ENCODE assay signal across 1 cellular context in the genomic region with DNA sequence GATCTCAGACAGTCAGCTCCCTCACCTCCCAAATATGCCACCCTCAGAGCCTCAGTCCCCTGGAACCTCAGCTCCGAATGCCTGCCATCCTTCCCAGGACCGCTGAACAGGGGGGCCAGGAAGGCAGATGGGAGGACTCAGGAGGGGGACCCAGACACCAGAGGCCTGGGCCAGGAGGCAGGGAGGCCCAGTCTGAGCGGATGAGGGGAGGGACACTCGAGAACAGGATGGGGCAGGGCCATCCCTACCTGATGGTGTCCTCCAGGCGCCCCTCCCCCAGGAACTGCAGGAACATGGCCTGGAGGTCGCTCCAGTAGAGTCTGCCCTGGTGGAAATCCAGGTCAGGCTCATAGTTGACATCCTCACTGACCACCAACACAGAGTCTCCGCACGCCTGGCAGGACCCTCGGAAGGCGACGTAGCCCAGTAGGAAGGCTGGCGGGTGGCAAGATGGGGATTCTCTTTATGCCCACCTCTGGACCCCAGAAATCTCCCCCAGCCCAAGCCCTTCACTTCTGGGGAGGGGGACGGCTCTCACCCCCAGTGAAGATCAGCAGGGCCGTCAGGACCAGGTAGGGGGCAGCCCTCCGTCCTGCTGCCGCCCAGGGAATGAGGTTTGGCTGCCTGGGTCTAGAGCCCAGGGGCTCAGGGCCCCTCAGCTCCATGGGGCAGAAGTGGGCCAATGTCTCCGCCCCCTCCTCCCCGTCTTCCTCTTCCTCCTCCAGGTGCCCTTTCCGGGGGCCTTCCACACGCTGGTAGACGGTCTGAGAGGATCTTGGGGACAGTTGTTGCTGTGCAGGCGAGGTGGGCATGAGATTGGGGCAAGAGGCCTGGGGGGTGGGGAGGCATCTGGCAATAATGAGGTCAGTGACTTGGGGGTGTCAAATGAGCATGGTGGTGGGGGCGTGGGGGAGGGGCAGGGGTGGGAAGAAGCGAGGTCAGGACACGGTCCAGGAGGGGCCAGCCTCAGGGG.
TF ChIP-seq lines count a peak whose summit lies in the region.

No MANE protein-coding gene starts in this region.

TF ChIP-seq in K562, 482 proteins besides CTCF, POLR2A, EP300 and RAD21 (continued from another document and continues in another):
- TF ChIP-seq, protein P1, sequence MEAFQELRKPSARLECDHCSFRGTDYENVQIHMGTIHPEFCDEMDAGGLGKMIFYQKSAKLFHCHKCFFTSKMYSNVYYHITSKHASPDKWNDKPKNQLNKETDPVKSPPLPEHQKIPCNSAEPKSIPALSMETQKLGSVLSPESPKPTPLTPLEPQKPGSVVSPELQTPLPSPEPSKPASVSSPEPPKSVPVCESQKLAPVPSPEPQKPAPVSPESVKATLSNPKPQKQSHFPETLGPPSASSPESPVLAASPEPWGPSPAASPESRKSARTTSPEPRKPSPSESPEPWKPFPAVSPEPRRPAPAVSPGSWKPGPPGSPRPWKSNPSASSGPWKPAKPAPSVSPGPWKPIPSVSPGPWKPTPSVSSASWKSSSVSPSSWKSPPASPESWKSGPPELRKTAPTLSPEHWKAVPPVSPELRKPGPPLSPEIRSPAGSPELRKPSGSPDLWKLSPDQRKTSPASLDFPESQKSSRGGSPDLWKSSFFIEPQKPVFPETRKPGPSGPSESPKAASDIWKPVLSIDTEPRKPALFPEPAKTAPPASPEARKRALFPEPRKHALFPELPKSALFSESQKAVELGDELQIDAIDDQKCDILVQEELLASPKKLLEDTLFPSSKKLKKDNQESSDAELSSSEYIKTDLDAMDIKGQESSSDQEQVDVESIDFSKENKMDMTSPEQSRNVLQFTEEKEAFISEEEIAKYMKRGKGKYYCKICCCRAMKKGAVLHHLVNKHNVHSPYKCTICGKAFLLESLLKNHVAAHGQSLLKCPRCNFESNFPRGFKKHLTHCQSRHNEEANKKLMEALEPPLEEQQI (IDR thresholded peaks at IDR 0.05), result no peak
- TF ChIP-seq ASH1L (IDR thresholded peaks at IDR 0.05; ENCODE audit: borderline replicate concordance, low read depth, partially characterized antibody) (no peak), ZNF444 (CRISPR knock-in tag; IDR thresholded peaks at IDR 0.05) (no peak), DPF2 (IDR thresholded peaks at IDR 0.05) (no peak), KDM2B (CRISPR knock-in tag; IDR thresholded peaks at IDR 0.05) (no peak), SRSF7 (optimal IDR thresholded peaks at IDR 0.05; ENCODE audit: low read depth, low read length) (no peak), ZNF212 (CRISPR knock-in tag; IDR thresholded peaks at IDR 0.05) (no peak), ZNF311 (CRISPR knock-in tag; IDR thresholded peaks at IDR 0.05) (0 out of 2 replicates have a peak, but pooled peaks have one; percentile 24), GABPA (tag; conservative IDR thresholded peaks at IDR 0.05; ENCODE audit: low read depth) (peak; percentile 67), RBM25 (IDR thresholded peaks at IDR 0.05; ENCODE audit: low read depth, low read length, severe bottlenecking) (no peak), MYC (IDR thresholded peaks at IDR 0.05; ENCODE audit: low read depth, low read length) (no peak), MYC (CRISPR knock-in tag; IDR thresholded peaks at IDR 0.05; ENCODE audit: borderline replicate concordance, low read depth) (no peak; the same call in 1 of the 2 replicates), U2AF2 (optimal IDR thresholded peaks at IDR 0.05; ENCODE audit: low read depth, low read length) (no peak), RFX5 (IDR thresholded peaks at IDR 0.05; ENCODE audit: low read depth, low read length) (no peak), BACH1 (tag; IDR thresholded peaks at IDR 0.05) (no peak), KLF10 (CRISPR knock-in tag; IDR thresholded peaks at IDR 0.05) (no peak), NR2F6 (CRISPR knock-in tag; IDR thresholded peaks at IDR 0.05) (no peak), ZNF431 (CRISPR knock-in tag; IDR thresholded peaks at IDR 0.05) (no peak), HDGF (IDR thresholded peaks at IDR 0.05) (0 out of 2 replicates have a peak, but pooled peaks have one; percentile 29), ZNF143 (CRISPR knock-in tag; IDR thresholded peaks at IDR 0.05) (no peak), ZNF239 (CRISPR knock-in tag; IDR thresholded peaks at IDR 0.05) (no peak), DDX20 (tag; IDR thresholded peaks at IDR 0.05; ENCODE audit: low read depth) (no peak), SMARCA5 (IDR thresholded peaks at IDR 0.05) (peak; percentile 37; the same call in 1 of the 2 replicates), ZNF324 (CRISPR knock-in tag; IDR thresholded peaks at IDR 0.05) (no peak), TCF7L2 (IDR thresholded peaks at IDR 0.05; ENCODE audit: low read depth, low read length) (no peak), NEUROD1 (IDR thresholded peaks at IDR 0.05; ENCODE audit: borderline replicate concordance, low read depth, low read length, partially characterized antibody) (no peak), SNRNP70 (optimal IDR thresholded peaks at IDR 0.05; ENCODE audit: low read depth, low read length) (no peak), CREM (IDR thresholded peaks at IDR 0.05; ENCODE audit: low read depth) (0 out of 2 replicates have a peak, but pooled peaks have one; percentile 1), MEIS2 (IDR thresholded peaks at IDR 0.05; ENCODE audit: partially characterized antibody) (no peak), HNRNPLL (IDR thresholded peaks at IDR 0.05; ENCODE audit: low read depth, low read length, poor library complexity, severe bottlenecking) (no peak), CBX5 (IDR thresholded peaks at IDR 0.05; ENCODE audit: borderline replicate concordance, low read depth) (no peak), NFE2L1 (tag; IDR thresholded peaks at IDR 0.05; ENCODE audit: borderline replicate concordance, low read depth) (no peak), ILF3 (IDR thresholded peaks at IDR 0.05; ENCODE audit: borderline replicate concordance) (no peak)
- TF ChIP-seq, protein P2, sequence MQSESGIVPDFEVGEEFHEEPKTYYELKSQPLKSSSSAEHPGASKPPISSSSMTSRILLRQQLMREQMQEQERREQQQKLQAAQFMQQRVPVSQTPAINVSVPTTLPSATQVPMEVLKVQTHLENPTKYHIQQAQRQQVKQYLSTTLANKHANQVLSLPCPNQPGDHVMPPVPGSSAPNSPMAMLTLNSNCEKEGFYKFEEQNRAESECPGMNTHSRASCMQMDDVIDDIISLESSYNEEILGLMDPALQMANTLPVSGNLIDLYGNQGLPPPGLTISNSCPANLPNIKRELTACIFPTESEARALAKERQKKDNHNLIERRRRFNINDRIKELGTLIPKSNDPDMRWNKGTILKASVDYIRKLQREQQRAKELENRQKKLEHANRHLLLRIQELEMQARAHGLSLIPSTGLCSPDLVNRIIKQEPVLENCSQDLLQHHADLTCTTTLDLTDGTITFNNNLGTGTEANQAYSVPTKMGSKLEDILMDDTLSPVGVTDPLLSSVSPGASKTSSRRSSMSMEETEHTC (IDR thresholded peaks at IDR 0.05), result no peak
- TF ChIP-seq, protein P3, sequence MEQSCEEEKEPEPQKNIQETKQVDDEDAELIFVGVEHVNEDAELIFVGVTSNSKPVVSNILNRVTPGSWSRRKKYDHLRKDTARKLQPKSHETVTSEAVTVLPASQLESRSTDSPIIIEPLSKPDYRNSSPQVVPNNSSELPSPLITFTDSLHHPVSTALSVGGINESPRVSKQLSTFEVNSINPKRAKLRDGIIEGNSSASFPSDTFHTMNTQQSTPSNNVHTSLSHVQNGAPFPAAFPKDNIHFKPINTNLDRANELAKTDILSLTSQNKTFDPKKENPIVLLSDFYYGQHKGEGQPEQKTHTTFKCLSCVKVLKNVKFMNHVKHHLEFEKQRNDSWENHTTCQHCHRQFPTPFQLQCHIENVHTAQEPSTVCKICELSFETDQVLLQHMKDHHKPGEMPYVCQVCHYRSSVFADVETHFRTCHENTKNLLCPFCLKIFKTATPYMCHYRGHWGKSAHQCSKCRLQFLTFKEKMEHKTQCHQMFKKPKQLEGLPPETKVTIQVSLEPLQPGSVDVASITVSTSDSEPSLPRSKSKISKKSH (CRISPR knock-in tag; IDR thresholded peaks at IDR 0.05), result no peak
- TF ChIP-seq, protein P4, sequence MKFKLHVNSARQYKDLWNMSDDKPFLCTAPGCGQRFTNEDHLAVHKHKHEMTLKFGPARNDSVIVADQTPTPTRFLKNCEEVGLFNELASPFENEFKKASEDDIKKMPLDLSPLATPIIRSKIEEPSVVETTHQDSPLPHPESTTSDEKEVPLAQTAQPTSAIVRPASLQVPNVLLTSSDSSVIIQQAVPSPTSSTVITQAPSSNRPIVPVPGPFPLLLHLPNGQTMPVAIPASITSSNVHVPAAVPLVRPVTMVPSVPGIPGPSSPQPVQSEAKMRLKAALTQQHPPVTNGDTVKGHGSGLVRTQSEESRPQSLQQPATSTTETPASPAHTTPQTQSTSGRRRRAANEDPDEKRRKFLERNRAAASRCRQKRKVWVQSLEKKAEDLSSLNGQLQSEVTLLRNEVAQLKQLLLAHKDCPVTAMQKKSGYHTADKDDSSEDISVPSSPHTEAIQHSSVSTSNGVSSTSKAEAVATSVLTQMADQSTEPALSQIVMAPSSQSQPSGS (CRISPR knock-in tag; IDR thresholded peaks at IDR 0.05), result no peak
- TF ChIP-seq, protein P5, sequence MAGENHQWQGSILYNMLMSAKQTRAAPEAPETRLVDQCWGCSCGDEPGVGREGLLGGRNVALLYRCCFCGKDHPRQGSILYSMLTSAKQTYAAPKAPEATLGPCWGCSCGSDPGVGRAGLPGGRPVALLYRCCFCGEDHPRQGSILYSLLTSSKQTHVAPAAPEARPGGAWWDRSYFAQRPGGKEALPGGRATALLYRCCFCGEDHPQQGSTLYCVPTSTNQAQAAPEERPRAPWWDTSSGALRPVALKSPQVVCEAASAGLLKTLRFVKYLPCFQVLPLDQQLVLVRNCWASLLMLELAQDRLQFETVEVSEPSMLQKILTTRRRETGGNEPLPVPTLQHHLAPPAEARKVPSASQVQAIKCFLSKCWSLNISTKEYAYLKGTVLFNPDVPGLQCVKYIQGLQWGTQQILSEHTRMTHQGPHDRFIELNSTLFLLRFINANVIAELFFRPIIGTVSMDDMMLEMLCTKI (IDR thresholded peaks at IDR 0.05; ENCODE audit: partially characterized antibody), result no peak
- TF ChIP-seq, protein P6, sequence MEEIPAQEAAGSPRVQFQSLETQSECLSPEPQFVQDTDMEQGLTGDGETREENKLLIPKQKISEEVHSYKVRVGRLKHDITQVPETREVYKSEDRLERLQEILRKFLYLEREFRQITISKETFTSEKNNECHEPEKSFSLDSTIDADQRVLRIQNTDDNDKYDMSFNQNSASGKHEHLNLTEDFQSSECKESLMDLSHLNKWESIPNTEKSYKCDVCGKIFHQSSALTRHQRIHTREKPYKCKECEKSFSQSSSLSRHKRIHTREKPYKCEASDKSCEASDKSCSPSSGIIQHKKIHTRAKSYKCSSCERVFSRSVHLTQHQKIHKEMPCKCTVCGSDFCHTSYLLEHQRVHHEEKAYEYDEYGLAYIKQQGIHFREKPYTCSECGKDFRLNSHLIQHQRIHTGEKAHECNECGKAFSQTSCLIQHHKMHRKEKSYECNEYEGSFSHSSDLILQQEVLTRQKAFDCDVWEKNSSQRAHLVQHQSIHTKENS (CRISPR knock-in tag; IDR thresholded peaks at IDR 0.05), result no peak
- TF ChIP-seq, protein P7, sequence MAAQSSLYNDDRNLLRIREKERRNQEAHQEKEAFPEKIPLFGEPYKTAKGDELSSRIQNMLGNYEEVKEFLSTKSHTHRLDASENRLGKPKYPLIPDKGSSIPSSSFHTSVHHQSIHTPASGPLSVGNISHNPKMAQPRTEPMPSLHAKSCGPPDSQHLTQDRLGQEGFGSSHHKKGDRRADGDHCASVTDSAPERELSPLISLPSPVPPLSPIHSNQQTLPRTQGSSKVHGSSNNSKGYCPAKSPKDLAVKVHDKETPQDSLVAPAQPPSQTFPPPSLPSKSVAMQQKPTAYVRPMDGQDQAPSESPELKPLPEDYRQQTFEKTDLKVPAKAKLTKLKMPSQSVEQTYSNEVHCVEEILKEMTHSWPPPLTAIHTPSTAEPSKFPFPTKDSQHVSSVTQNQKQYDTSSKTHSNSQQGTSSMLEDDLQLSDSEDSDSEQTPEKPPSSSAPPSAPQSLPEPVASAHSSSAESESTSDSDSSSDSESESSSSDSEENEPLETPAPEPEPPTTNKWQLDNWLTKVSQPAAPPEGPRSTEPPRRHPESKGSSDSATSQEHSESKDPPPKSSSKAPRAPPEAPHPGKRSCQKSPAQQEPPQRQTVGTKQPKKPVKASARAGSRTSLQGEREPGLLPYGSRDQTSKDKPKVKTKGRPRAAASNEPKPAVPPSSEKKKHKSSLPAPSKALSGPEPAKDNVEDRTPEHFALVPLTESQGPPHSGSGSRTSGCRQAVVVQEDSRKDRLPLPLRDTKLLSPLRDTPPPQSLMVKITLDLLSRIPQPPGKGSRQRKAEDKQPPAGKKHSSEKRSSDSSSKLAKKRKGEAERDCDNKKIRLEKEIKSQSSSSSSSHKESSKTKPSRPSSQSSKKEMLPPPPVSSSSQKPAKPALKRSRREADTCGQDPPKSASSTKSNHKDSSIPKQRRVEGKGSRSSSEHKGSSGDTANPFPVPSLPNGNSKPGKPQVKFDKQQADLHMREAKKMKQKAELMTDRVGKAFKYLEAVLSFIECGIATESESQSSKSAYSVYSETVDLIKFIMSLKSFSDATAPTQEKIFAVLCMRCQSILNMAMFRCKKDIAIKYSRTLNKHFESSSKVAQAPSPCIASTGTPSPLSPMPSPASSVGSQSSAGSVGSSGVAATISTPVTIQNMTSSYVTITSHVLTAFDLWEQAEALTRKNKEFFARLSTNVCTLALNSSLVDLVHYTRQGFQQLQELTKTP (IDR thresholded peaks at IDR 0.05; ENCODE audit: low read depth in 1 of 2, partially characterized antibody in 2 of 2), result no peak
- TF ChIP-seq, protein P8, sequence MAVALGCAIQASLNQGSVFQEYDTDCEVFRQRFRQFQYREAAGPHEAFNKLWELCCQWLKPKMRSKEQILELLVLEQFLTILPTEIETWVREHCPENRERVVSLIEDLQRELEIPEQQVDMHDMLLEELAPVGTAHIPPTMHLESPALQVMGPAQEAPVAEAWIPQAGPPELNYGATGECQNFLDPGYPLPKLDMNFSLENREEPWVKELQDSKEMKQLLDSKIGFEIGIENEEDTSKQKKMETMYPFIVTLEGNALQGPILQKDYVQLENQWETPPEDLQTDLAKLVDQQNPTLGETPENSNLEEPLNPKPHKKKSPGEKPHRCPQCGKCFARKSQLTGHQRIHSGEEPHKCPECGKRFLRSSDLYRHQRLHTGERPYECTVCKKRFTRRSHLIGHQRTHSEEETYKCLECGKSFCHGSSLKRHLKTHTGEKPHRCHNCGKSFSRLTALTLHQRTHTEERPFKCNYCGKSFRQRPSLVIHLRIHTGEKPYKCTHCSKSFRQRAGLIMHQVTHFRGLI (CRISPR knock-in tag; IDR thresholded peaks at IDR 0.05), result no peak
- TF ChIP-seq, protein P9, sequence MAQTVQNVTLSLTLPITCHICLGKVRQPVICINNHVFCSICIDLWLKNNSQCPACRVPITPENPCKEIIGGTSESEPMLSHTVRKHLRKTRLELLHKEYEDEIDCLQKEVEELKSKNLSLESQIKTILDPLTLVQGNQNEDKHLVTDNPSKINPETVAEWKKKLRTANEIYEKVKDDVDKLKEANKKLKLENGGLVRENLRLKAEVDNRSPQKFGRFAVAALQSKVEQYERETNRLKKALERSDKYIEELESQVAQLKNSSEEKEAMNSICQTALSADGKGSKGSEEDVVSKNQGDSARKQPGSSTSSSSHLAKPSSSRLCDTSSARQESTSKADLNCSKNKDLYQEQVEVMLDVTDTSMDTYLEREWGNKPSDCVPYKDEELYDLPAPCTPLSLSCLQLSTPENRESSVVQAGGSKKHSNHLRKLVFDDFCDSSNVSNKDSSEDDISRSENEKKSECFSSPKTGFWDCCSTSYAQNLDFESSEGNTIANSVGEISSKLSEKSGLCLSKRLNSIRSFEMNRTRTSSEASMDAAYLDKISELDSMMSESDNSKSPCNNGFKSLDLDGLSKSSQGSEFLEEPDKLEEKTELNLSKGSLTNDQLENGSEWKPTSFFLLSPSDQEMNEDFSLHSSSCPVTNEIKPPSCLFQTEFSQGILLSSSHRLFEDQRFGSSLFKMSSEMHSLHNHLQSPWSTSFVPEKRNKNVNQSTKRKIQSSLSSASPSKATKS (CRISPR knock-in tag; IDR thresholded peaks at IDR 0.05), result no peak
- TF ChIP-seq, protein P10, sequence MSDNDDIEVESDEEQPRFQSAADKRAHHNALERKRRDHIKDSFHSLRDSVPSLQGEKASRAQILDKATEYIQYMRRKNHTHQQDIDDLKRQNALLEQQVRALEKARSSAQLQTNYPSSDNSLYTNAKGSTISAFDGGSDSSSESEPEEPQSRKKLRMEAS (CRISPR knock-in tag; IDR thresholded peaks at IDR 0.05), result no peak
